Comparison of ENCODE assay signal across 6 cellular contexts in the genomic region with DNA sequence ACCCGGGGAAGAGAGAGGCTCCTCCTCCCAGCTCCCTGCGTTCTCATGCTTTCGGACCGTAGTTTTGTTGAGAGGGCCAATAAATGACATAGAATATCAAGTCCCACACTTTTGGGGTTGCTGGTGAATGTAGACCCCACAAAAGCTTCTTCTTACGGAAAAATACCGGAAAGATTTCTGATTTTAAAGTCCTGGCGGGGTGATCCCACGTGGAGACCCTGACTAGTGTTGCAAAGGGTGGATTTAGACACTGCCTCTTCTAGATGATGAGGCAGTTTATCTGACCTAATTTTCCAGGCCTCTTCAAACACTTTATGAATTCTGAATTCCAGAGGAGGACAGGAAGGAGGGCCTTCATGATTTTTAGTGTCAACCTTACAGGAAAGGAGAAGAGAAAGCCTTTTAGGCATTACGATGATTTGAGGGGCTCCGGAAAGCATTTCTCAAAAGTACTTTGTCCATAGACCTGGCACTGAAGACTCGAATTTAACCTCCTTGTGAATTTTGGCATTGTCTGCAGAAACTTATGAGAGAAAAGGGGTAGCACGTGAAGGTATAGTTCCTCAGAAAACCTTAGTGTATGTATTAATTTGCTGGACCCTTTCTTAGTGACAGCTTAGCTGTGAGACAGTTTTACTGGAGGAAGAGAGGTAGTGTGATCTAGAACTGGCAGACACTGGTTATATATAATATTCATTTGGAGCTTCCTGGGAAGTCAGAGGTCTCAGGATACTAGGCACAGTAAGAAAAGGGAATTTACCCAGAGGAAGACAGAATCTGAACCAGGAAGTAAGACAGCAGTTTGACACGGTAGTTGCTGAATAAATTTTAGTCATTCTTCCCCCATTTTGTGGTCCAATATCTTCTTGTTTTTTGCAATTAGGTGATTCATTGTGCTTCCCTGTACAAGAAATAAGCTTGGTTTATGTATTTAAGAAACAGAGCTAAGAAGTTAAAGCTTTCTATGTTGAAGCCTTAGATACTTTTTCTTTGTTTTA. TPM values are rescaled to one million over a fixed set of nuclear protein-coding genes. Genes with fewer than 3 reads are reported as not detected.
DNase-seq lines count a peak whose midpoint lies in the region; TF ChIP-seq lines count a peak whose summit lies in the region.

No MANE protein-coding gene starts in this region.

- POLR2A ChIA-PET in PC-9 (lab: Charles Lee; ENCODE audit: unreplicated experiment) = interaction anchor here (0.7 to 1.8 kb wide), 3 partner anchors 8 to 70 kb away, joined by 4 to 9 read pairs (median 7); a partner anchor contains a TSS

- H3K9me3 ChIP-seq in cardiac muscle cell (ENCODE audit: low read depth) = no peaks in the 10 kb centered on the region
- no peaks in the 10 kb centered on the region for H3K9me3 ChIP-seq in PC-9 (ENCODE audit: insufficient read depth, low read depth)

- intact Hi-C loops in cardiac septum (cut with DNase I) (loop anchor here (5.0 to 10.0 kb wide), 2 partner anchors 129 to 267 kb away; a partner anchor contains a TSS), PC-9 (cut with micrococcal nuclease; ENCODE audit: unreplicated experiment) (loop anchor here (1.0 kb wide), 1 partner anchor 9 kb away; no protein-coding TSS in a partner anchor)

- H3K27ac ChIP-seq in cardiac muscle cell (peak overlapping the region; percentile 88), PC-9 (peak overlapping the region; percentile 78), substantia nigra (ENCODE audit: low read depth, low read length, poor library complexity, severe bottlenecking) (peak overlapping the region; percentile 97)

- H3K4me3 ChIP-seq in cardiac muscle cell (peak overlapping the region; percentile 71), PC-9 (peak overlapping the region; percentile 74), fibroblast of pulmonary artery (replicated peaks; ENCODE audit: low read depth, low read length) (peak overlapping the region; percentile 92)

- H3K4me2 ChIP-seq in PC-9 = peak overlapping the region; percentile 88

- TF ChIP-seq CTCF in cardiac muscle cell (IDR thresholded peaks at IDR 0.05; ENCODE audit: low read depth, low read length) (no peak), PC-9 (conservative IDR thresholded peaks at IDR 0.05) (no peak), fibroblast of pulmonary artery (IDR thresholded peaks at IDR 0.05; ENCODE audit: low read length, missing control alignments) (no peak)

- peaks cover 44% of the 10 kb centered on the region for H3F3A ChIP-seq in PC-9 (ENCODE audit: insufficient read depth, low read depth)

- H3K79me2 ChIP-seq in PC-9 (ENCODE audit: low read depth) = peaks cover 45% of the 10 kb centered on the region

- H3K27me3 ChIP-seq in cardiac muscle cell (no peaks in the 10 kb centered on the region), PC-9 (ENCODE audit: insufficient read depth, low read depth) (no peaks in the 10 kb centered on the region)

- DNase-seq in cardiac muscle cell (ENCODE audit: low read depth in 1 of 2, low spot score in 1 of 2) (no peak), cardiac septum (ENCODE audit: low spot score) (no peak), PC-9 (peak in 1 of 2 experiments; percentile 43), fibroblast of pulmonary artery (ENCODE audit: low read depth) (peak; percentile 60), substantia nigra (lab: John Stamatoyannopoulos, UW) (no peak), DMS79 (lab: John Stamatoyannopoulos, UW) (no peak)

- peaks cover 7% of the 10 kb centered on the region for H3K4me1 ChIP-seq in cardiac muscle cell (ENCODE audit: low read depth)
- H3K4me1 ChIP-seq in PC-9 (replicated peaks; ENCODE audit: insufficient read depth) = peaks cover 35% of the 10 kb centered on the region

- H4K20me1 ChIP-seq in PC-9 (ENCODE audit: insufficient read depth) = no peaks in the 10 kb centered on the region; the same call in 1 of the 2 replicates

- peaks cover 18% of the 10 kb centered on the region for H3K36me3 ChIP-seq in cardiac muscle cell
- peaks cover 7% of the 10 kb centered on the region; the same call in 1 of the 2 replicates for H3K36me3 ChIP-seq in PC-9 (ENCODE audit: low read depth)

- peak overlapping the region; percentile 90 for H2AFZ ChIP-seq in PC-9

- H3K9me2 ChIP-seq in PC-9 (ENCODE audit: insufficient read depth) = no peaks in the 10 kb centered on the region

- BruUV-seq in PC-9 (replicated peaks; lab: Mats Ljungman, UMichigan) = TSS peak; percentile 63

- CTCF ChIA-PET in PC-9 (lab: Charles Lee) = interaction anchor here (0.5 to 2.5 kb wide), 3 partner anchors 9 to 402 kb away, joined by 5 to 11 read pairs (median 5); a partner anchor contains a TSS

RNA-seq across cellular contexts. Expression of a gene that starts 0.9 kb away (rescaled TPM):
- total RNA-seq in cardiac muscle cell (16.5 and 19.3 TPM in 2 replicates), cardiac septum (37.4 TPM), PC-9 (2021) (19.2 and 23.6 TPM in 2 replicates)
- 16.4 and 18.7 TPM in 2 replicates for polyA plus RNA-seq in cardiac muscle cell

RNA-seq across cellular contexts. Expression of a gene that starts 15.7 kb away (rescaled TPM):
- total RNA-seq in cardiac muscle cell = 8.8 and 14.0 TPM in 2 replicates
- polyA plus RNA-seq in cardiac muscle cell = 4.5 and 7.2 TPM in 2 replicates
- total RNA-seq in cardiac septum = 65.0 TPM
- 23.2 and 30.1 TPM in 2 replicates for total RNA-seq in PC-9 (2021)

RNA-seq across cellular contexts. Expression of a gene that starts 22.4 kb away (rescaled TPM):
- total RNA-seq in cardiac muscle cell (0.11 TPM in 1 of 2 replicates, not detected in the other), cardiac septum (0.30 TPM), PC-9 (2021) (0.95 and 2.0 TPM in 2 replicates)
- polyA plus RNA-seq in cardiac muscle cell = not detected in 2 replicates

RNA-seq across cellular contexts. Expression of a gene that starts 49.6 kb away (rescaled TPM):
- total RNA-seq in cardiac muscle cell (6.7 and 6.9 TPM in 2 replicates), cardiac septum (15.7 TPM), PC-9 (2021) (6.4 and 8.3 TPM in 2 replicates)
- polyA plus RNA-seq in cardiac muscle cell = 7.9 and 9.1 TPM in 2 replicates
